Comparison of ENCODE assay signal across 1 cellular context in the genomic region with DNA sequence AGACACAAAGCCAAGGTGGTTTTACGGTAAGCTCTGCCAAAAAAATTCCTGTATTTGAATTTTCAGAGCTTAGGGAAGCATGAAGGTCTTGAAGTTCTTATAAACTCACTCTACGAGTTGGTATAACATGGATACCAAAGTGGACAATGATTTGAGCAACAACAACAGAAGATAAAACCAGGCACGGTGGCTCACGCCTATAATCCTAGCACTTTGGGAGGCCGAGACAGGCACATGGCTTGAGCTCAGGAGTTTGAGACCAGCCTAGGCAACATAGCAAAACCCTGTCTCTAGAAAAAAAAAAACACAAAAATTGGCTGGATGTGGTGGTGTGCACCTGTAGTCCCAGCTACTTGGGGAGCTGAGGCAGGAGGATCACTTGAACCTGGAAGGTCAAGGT.
TF ChIP-seq lines count a peak whose summit lies in the region.

No MANE protein-coding gene starts in this region.

TF ChIP-seq in WTC11, 78 proteins besides CTCF, POLR2A, EP300 and RAD21 (continued from another document):
- TF ChIP-seq, protein P1, sequence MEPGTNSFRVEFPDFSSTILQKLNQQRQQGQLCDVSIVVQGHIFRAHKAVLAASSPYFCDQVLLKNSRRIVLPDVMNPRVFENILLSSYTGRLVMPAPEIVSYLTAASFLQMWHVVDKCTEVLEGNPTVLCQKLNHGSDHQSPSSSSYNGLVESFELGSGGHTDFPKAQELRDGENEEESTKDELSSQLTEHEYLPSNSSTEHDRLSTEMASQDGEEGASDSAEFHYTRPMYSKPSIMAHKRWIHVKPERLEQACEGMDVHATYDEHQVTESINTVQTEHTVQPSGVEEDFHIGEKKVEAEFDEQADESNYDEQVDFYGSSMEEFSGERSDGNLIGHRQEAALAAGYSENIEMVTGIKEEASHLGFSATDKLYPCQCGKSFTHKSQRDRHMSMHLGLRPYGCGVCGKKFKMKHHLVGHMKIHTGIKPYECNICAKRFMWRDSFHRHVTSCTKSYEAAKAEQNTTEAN (CRISPR knock-in tag; IDR thresholded peaks at IDR 0.05) = no peak
- TF ChIP-seq ZNF423 (CRISPR knock-in tag; IDR thresholded peaks at IDR 0.05) (no peak), TP53 (CRISPR knock-in tag; IDR thresholded peaks at IDR 0.05) (no peak), MXD4 (CRISPR knock-in tag; IDR thresholded peaks at IDR 0.05; ENCODE audit: borderline replicate concordance) (no peak), OVOL2 (CRISPR knock-in tag; IDR thresholded peaks at IDR 0.05; ENCODE audit: borderline replicate concordance) (no peak), NFE2L1 (CRISPR knock-in tag; IDR thresholded peaks at IDR 0.05) (no peak), ESRRA (CRISPR knock-in tag; IDR thresholded peaks at IDR 0.05; ENCODE audit: borderline replicate concordance) (no peak), JAZF1 (CRISPR knock-in tag; IDR thresholded peaks at IDR 0.05) (no peak), ZNF317 (CRISPR knock-in tag; IDR thresholded peaks at IDR 0.05; ENCODE audit: borderline replicate concordance, low read depth) (no peak)
- TF ChIP-seq, protein P2, sequence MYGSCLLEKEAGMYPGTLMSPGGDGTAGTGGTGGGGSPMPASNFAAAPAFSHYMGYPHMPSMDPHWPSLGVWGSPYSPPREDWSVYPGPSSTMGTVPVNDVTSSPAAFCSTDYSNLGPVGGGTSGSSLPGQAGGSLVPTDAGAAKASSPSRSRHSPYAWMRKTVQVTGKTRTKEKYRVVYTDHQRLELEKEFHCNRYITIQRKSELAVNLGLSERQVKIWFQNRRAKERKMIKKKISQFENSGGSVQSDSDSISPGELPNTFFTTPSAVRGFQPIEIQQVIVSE (CRISPR knock-in tag; IDR thresholded peaks at IDR 0.05; ENCODE audit: borderline replicate concordance) = no peak
- TF ChIP-seq, protein P3, sequence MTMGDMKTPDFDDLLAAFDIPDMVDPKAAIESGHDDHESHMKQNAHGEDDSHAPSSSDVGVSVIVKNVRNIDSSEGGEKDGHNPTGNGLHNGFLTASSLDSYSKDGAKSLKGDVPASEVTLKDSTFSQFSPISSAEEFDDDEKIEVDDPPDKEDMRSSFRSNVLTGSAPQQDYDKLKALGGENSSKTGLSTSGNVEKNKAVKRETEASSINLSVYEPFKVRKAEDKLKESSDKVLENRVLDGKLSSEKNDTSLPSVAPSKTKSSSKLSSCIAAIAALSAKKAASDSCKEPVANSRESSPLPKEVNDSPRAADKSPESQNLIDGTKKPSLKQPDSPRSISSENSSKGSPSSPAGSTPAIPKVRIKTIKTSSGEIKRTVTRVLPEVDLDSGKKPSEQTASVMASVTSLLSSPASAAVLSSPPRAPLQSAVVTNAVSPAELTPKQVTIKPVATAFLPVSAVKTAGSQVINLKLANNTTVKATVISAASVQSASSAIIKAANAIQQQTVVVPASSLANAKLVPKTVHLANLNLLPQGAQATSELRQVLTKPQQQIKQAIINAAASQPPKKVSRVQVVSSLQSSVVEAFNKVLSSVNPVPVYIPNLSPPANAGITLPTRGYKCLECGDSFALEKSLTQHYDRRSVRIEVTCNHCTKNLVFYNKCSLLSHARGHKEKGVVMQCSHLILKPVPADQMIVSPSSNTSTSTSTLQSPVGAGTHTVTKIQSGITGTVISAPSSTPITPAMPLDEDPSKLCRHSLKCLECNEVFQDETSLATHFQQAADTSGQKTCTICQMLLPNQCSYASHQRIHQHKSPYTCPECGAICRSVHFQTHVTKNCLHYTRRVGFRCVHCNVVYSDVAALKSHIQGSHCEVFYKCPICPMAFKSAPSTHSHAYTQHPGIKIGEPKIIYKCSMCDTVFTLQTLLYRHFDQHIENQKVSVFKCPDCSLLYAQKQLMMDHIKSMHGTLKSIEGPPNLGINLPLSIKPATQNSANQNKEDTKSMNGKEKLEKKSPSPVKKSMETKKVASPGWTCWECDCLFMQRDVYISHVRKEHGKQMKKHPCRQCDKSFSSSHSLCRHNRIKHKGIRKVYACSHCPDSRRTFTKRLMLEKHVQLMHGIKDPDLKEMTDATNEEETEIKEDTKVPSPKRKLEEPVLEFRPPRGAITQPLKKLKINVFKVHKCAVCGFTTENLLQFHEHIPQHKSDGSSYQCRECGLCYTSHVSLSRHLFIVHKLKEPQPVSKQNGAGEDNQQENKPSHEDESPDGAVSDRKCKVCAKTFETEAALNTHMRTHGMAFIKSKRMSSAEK (CRISPR knock-in tag; IDR thresholded peaks at IDR 0.05; ENCODE audit: borderline replicate concordance) = no peak
- TF ChIP-seq, protein P4, sequence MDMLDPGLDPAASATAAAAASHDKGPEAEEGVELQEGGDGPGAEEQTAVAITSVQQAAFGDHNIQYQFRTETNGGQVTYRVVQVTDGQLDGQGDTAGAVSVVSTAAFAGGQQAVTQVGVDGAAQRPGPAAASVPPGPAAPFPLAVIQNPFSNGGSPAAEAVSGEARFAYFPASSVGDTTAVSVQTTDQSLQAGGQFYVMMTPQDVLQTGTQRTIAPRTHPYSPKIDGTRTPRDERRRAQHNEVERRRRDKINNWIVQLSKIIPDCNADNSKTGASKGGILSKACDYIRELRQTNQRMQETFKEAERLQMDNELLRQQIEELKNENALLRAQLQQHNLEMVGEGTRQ (CRISPR knock-in tag; IDR thresholded peaks at IDR 0.05) = no peak
- TF ChIP-seq, protein P5, sequence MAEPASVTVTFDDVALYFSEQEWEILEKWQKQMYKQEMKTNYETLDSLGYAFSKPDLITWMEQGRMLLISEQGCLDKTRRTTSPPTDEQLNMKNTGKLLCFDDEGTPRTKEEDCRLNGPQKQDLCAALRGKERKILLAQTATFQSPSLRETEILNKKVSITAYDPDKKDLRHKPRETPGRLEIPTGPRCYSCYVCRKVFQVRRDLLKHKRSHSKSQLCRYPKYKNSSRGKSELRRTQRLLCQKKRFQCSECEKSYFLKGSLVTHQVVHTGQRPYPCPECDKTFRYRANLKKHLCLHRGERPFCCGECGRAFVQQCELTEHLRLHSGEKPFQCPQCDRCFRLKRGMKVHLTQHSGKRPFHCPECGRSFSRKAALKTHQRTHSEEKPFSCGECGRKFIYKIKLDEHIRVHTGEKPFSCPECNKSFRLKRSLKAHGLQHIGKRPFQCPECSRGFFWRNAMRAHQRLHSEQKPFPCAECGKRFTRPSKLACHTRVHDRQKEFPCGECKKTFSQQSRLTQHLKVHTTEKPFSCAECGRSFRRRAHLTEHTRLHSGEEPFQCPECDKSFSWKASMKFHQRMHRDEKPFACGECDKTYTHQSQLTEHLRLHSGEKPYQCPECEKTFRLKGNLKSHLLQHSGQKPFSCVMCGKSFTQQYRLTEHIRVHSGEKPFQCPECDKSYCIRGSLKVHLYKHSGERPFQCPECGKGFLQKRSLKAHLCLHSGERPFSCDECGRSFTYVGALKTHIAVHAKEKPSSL (CRISPR knock-in tag; conservative IDR thresholded peaks at IDR 0.05) = no peak
- TF ChIP-seq, protein P6, sequence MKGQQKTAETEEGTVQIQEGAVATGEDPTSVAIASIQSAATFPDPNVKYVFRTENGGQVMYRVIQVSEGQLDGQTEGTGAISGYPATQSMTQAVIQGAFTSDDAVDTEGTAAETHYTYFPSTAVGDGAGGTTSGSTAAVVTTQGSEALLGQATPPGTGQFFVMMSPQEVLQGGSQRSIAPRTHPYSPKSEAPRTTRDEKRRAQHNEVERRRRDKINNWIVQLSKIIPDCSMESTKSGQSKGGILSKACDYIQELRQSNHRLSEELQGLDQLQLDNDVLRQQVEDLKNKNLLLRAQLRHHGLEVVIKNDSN (CRISPR knock-in tag; IDR thresholded peaks at IDR 0.05) = no peak
- TF ChIP-seq, protein P7, sequence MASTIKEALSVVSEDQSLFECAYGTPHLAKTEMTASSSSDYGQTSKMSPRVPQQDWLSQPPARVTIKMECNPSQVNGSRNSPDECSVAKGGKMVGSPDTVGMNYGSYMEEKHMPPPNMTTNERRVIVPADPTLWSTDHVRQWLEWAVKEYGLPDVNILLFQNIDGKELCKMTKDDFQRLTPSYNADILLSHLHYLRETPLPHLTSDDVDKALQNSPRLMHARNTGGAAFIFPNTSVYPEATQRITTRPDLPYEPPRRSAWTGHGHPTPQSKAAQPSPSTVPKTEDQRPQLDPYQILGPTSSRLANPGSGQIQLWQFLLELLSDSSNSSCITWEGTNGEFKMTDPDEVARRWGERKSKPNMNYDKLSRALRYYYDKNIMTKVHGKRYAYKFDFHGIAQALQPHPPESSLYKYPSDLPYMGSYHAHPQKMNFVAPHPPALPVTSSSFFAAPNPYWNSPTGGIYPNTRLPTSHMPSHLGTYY (CRISPR knock-in tag; IDR thresholded peaks at IDR 0.05) = no peak
